In the genomic region with DNA sequence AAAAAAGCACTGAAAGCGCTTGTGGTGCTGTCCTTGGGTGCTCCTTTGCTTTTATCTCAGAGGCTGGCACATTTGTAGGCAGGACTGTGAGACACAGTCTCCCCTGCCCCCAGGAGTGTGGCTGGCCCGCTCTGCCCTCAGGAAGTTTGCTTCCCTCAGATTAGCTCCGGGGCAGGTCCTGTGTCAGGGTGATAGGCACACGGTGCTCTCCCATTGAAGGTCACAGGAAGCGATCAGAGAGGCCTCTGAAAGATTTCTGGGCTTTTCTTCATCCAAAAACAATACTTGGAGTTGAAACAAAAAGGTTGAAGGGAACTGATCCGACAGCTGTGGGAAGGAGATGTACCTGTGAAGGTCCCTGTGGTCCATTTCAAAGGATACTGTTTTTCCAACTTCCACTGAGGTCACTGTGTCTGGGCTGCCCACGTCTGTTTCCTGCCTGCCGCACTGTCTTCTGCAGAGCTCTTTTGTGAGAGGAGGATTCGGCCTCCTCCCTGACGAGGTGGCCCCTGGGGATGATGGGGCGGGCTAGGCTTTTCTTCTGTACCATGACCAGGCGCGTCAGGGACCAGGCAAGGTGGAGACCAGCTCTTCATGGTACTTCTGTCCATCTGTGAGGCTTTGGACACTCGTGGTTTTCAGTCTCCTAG, we compare ENCODE assay signal across 1 cellular context.
TF ChIP-seq lines count a peak whose summit lies in the region.

No MANE protein-coding gene starts in this region.

TF ChIP-seq in WTC11, 78 proteins besides CTCF, POLR2A, EP300 and RAD21 (continued from another document):
- TF ChIP-seq, protein P1, sequence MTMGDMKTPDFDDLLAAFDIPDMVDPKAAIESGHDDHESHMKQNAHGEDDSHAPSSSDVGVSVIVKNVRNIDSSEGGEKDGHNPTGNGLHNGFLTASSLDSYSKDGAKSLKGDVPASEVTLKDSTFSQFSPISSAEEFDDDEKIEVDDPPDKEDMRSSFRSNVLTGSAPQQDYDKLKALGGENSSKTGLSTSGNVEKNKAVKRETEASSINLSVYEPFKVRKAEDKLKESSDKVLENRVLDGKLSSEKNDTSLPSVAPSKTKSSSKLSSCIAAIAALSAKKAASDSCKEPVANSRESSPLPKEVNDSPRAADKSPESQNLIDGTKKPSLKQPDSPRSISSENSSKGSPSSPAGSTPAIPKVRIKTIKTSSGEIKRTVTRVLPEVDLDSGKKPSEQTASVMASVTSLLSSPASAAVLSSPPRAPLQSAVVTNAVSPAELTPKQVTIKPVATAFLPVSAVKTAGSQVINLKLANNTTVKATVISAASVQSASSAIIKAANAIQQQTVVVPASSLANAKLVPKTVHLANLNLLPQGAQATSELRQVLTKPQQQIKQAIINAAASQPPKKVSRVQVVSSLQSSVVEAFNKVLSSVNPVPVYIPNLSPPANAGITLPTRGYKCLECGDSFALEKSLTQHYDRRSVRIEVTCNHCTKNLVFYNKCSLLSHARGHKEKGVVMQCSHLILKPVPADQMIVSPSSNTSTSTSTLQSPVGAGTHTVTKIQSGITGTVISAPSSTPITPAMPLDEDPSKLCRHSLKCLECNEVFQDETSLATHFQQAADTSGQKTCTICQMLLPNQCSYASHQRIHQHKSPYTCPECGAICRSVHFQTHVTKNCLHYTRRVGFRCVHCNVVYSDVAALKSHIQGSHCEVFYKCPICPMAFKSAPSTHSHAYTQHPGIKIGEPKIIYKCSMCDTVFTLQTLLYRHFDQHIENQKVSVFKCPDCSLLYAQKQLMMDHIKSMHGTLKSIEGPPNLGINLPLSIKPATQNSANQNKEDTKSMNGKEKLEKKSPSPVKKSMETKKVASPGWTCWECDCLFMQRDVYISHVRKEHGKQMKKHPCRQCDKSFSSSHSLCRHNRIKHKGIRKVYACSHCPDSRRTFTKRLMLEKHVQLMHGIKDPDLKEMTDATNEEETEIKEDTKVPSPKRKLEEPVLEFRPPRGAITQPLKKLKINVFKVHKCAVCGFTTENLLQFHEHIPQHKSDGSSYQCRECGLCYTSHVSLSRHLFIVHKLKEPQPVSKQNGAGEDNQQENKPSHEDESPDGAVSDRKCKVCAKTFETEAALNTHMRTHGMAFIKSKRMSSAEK (CRISPR knock-in tag; IDR thresholded peaks at IDR 0.05; ENCODE audit: borderline replicate concordance) = no peak
- no peak for TF ChIP-seq ZNF121 (CRISPR knock-in tag; IDR thresholded peaks at IDR 0.05)
- TF ChIP-seq HMGA2 (CRISPR knock-in tag; IDR thresholded peaks at IDR 0.05) = no peak
- no peak for TF ChIP-seq CREM (CRISPR knock-in tag; IDR thresholded peaks at IDR 0.05)
- TF ChIP-seq SOX15 (CRISPR knock-in tag; IDR thresholded peaks at IDR 0.05) = no peak
- TF ChIP-seq ATF1 (CRISPR knock-in tag; IDR thresholded peaks at IDR 0.05) = no peak
- TF ChIP-seq TEAD1 (CRISPR knock-in tag; IDR thresholded peaks at IDR 0.05) = no peak
- TF ChIP-seq, protein P2, sequence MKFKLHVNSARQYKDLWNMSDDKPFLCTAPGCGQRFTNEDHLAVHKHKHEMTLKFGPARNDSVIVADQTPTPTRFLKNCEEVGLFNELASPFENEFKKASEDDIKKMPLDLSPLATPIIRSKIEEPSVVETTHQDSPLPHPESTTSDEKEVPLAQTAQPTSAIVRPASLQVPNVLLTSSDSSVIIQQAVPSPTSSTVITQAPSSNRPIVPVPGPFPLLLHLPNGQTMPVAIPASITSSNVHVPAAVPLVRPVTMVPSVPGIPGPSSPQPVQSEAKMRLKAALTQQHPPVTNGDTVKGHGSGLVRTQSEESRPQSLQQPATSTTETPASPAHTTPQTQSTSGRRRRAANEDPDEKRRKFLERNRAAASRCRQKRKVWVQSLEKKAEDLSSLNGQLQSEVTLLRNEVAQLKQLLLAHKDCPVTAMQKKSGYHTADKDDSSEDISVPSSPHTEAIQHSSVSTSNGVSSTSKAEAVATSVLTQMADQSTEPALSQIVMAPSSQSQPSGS (CRISPR knock-in tag; IDR thresholded peaks at IDR 0.05; ENCODE audit: borderline replicate concordance, low read depth) = no peak
- no peak for TF ChIP-seq ZNF396 (CRISPR knock-in tag; IDR thresholded peaks at IDR 0.05; ENCODE audit: borderline replicate concordance)
- TF ChIP-seq ZNF232 (CRISPR knock-in tag; IDR thresholded peaks at IDR 0.05) = no peak
- no peak for TF ChIP-seq ZNF317 (CRISPR knock-in tag; IDR thresholded peaks at IDR 0.05; ENCODE audit: borderline replicate concordance, low read depth)
